12 cellular contexts compared by ENCODE assay signal in the genomic region with DNA sequence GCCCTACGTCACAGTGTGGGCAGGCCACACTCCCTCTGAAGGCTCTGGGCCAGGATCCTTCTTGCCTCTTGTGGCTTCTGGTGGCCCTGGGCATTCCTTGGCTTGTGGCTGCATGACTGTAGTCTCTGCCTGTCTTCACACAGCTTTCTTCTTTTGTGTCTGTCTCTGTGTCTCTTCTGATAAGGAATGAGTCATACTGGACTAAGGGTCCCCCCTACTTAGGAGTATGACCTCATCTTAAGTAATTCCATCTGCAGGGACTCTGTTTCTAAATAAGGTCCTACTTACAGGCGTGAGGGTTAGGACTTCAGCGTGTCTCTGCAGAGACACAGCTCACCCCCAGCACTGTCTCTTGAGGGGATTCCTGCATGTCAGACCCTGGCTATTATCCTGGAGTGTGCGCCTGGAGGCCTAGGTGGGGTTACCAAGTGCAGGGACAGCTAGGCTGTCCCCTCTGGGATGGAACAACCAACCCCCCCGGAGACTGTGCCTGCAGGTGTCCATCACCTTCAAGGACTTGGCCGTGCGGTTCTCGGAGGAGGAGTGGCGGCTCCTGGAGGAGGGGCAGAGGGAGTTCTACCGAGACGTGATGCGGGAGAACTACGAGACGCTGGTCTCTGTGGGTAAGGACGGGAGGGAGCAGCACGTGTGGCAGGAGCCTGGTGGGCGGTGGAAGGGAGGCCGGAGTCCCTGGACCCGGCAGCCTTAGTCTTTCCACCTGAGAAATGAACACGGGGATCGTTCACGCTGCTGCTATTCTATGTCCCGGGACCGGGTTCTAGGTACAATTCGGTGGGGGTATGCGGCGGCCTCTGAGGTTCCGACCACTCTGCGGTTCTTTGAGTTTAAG.
A peak's percentile ranks its signal among the peaks of the same experiment; 100 is the strongest.
DNase-seq lines count a peak whose midpoint lies in the region; ATAC-seq and TF ChIP-seq lines count a peak whose summit lies in the region.
"Had no signal": no experiment of that assay in that cellular context is flagged by ENCODE, and none has a peak within 500 bp of the region (broad histone marks: within the 10 kb centered on the region; RNA-seq: fewer than 3 reads in every experiment).

No MANE protein-coding gene starts in this region.

- no peak for ATAC-seq in GM18517 (IDR thresholded peaks at IDR 0.05; ENCODE audit: unreplicated experiment)
- ATAC-seq: CD8-positive, alpha-beta T cell had no signal

- DNase-seq in AG09319 (ENCODE audit: extremely low read depth, low read depth) (peak; percentile 18), HFF-Myc (ENCODE audit: extremely low read depth, low read depth) (peak; percentile 50), astrocyte of the cerebellum (ENCODE audit: low read depth) (peak; percentile 34), islet precursor cell (peak; percentile 89), putamen (ENCODE audit: low spot score) (no peak), C1 segment of cervical spinal cord (lab: John Stamatoyannopoulos, UW) (no peak), SKM-1 (lab: John Stamatoyannopoulos, UW; ENCODE audit: unreplicated experiment) (no peak)
- DNase-seq: activated CD4-positive, alpha-beta T cell treated with anti-CD3 and anti-CD28 coated beads, Interleukin-2, amount 50 U/mL, for 48 hours; anterior cingulate cortex; retina had no signal

- TF ChIP-seq CTCF in AG09319 (IDR thresholded peaks at IDR 0.05; ENCODE audit: low read depth, low read length) (no peak), HFF-Myc (IDR thresholded peaks at IDR 0.05; ENCODE audit: low read depth, low read length, missing control alignments) (no peak), astrocyte of the cerebellum (IDR thresholded peaks at IDR 0.05; ENCODE audit: low read depth, low read length, missing control alignments) (no peak)

- in situ Hi-C loops in astrocyte of the cerebellum (cut with HindIII; ENCODE audit: low sequenced_read_pairs): no loop called here

- no peak overlapping the region for H3K4me3 ChIP-seq in HFF-Myc (replicated peaks; ENCODE audit: low read depth, low read length)
- no peak overlapping the region for H3K4me3 ChIP-seq in astrocyte of the cerebellum (ENCODE audit: low read depth, low read length)

Comparison
In these comparisons a context has a peak if more than half of its experiments do, and no peak if none do; other contexts are left out.
1. DNase-seq: peak in AG09319 (single experiment), HFF-Myc (single experiment), astrocyte of the cerebellum (single experiment) and islet precursor cell (single experiment); none in putamen (single experiment), C1 segment of cervical spinal cord (0 of 14) and SKM-1 (single experiment).